Comparison of ENCODE assay signal across 1 cellular context in the genomic region with DNA sequence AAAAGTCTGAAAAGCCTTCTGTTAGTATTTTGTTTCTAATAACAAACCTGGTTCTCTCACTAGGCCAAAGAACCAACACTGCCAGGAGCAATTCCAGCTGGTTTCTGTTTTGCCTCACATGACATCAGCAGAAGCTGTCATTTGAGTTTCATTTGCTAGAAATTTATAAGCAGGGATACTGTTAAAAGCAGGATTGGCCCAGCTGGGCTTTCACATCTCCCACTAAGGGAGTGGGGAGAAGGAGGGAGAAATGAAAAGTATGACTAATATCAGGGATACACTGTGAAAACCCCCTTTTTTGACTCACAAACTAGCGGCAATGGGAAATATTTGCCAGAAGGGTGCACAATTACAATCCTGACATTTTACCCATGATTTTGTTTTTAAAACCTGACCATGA.
TF ChIP-seq lines count a peak whose summit lies in the region.

No MANE protein-coding gene starts in this region.

TF ChIP-seq in GM12878, 131 proteins besides CTCF, POLR2A, EP300 and RAD21 (continued from another document):
- TF ChIP-seq HSF1 (IDR thresholded peaks at IDR 0.05; ENCODE audit: low read depth, low read length) = no peak
- no peak for TF ChIP-seq ZNF592 (IDR thresholded peaks at IDR 0.05)
- no peak for TF ChIP-seq EGR1 (IDR thresholded peaks at IDR 0.05; ENCODE audit: borderline replicate concordance in 1 of 2, low read depth in 2 of 2, low read length in 2 of 2)
- no peak for TF ChIP-seq YBX1 (IDR thresholded peaks at IDR 0.05)
- TF ChIP-seq CHD2 (IDR thresholded peaks at IDR 0.05; ENCODE audit: borderline replicate concordance, low read depth, low read length) = no peak
- TF ChIP-seq, protein P1, sequence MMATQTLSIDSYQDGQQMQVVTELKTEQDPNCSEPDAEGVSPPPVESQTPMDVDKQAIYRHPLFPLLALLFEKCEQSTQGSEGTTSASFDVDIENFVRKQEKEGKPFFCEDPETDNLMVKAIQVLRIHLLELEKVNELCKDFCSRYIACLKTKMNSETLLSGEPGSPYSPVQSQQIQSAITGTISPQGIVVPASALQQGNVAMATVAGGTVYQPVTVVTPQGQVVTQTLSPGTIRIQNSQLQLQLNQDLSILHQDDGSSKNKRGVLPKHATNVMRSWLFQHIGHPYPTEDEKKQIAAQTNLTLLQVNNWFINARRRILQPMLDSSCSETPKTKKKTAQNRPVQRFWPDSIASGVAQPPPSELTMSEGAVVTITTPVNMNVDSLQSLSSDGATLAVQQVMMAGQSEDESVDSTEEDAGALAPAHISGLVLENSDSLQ (IDR thresholded peaks at IDR 0.05) = no peak
- peak; percentile 31; the same call in 1 of the 2 replicates for TF ChIP-seq IKZF1 (conservative IDR thresholded peaks at IDR 0.05)
- TF ChIP-seq, protein P2, sequence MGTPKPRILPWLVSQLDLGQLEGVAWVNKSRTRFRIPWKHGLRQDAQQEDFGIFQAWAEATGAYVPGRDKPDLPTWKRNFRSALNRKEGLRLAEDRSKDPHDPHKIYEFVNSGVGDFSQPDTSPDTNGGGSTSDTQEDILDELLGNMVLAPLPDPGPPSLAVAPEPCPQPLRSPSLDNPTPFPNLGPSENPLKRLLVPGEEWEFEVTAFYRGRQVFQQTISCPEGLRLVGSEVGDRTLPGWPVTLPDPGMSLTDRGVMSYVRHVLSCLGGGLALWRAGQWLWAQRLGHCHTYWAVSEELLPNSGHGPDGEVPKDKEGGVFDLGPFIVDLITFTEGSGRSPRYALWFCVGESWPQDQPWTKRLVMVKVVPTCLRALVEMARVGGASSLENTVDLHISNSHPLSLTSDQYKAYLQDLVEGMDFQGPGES (IDR thresholded peaks at IDR 0.05) = no peak
- 0 out of 2 replicates have a peak, but pooled peaks have one; percentile 8 for TF ChIP-seq IRF4 (IDR thresholded peaks at IDR 0.05; ENCODE audit: low read depth, low read length)
- TF ChIP-seq, protein P3, sequence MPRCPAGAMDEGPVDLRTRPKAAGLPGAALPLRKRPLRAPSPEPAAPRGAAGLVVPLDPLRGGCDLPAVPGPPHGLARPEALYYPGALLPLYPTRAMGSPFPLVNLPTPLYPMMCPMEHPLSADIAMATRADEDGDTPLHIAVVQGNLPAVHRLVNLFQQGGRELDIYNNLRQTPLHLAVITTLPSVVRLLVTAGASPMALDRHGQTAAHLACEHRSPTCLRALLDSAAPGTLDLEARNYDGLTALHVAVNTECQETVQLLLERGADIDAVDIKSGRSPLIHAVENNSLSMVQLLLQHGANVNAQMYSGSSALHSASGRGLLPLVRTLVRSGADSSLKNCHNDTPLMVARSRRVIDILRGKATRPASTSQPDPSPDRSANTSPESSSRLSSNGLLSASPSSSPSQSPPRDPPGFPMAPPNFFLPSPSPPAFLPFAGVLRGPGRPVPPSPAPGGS (IDR thresholded peaks at IDR 0.05; ENCODE audit: borderline replicate concordance, insufficient read depth, low read depth, low read length, poor library complexity, severe bottlenecking) = no peak
- no peak for TF ChIP-seq SPI1 (IDR thresholded peaks at IDR 0.05; ENCODE audit: borderline replicate concordance, insufficient read depth, low read depth, low read length)
- 0 out of 2 replicates have a peak, but pooled peaks have one; percentile 24 for TF ChIP-seq NFIC (IDR thresholded peaks at IDR 0.05; ENCODE audit: low read depth, low read length)
- no peak for TF ChIP-seq ASH2L (IDR thresholded peaks at IDR 0.05; ENCODE audit: borderline replicate concordance, low read depth)
- no peak for TF ChIP-seq NR2C1 (IDR thresholded peaks at IDR 0.05)
- TF ChIP-seq IRF5 (IDR thresholded peaks at IDR 0.05; ENCODE audit: borderline replicate concordance) = no peak
- 0 out of 4 replicates have a peak, but pooled peaks of 1 of the 2 experiments have one; percentile 24 for TF ChIP-seq IKZF2 (IDR thresholded peaks at IDR 0.05)
- no peak for TF ChIP-seq ESRRA (IDR thresholded peaks at IDR 0.05; ENCODE audit: low read length)
- no peak for TF ChIP-seq ZBTB40 (IDR thresholded peaks at IDR 0.05; ENCODE audit: borderline replicate concordance)
- peak; percentile 39; the same call in 1 of the 2 replicates for TF ChIP-seq EED (IDR thresholded peaks at IDR 0.05; ENCODE audit: low read depth)
- TF ChIP-seq MTA2 (IDR thresholded peaks at IDR 0.05; ENCODE audit: low read depth) = no peak
- TF ChIP-seq ZBED1 (IDR thresholded peaks at IDR 0.05; ENCODE audit: borderline replicate concordance) = no peak
- TF ChIP-seq RB1 (IDR thresholded peaks at IDR 0.05; ENCODE audit: borderline replicate concordance) = no peak
- TF ChIP-seq HDGF (IDR thresholded peaks at IDR 0.05) = no peak
- no peak for TF ChIP-seq PBX3 (IDR thresholded peaks at IDR 0.05; ENCODE audit: insufficient replicate concordance, low read depth, low read length)
- no peak for TF ChIP-seq FOXK2 (IDR thresholded peaks at IDR 0.05)
TF ChIP-seq in GM12878: peak in this region for 5.
